In genomic region chr9:35604578-35605335, GRCh38 we compare ENCODE assay signal across 8 cellular contexts.
DNase-seq lines count a peak whose midpoint lies in the region; ATAC-seq lines count a peak whose summit lies in the region.

A gene with protein sequence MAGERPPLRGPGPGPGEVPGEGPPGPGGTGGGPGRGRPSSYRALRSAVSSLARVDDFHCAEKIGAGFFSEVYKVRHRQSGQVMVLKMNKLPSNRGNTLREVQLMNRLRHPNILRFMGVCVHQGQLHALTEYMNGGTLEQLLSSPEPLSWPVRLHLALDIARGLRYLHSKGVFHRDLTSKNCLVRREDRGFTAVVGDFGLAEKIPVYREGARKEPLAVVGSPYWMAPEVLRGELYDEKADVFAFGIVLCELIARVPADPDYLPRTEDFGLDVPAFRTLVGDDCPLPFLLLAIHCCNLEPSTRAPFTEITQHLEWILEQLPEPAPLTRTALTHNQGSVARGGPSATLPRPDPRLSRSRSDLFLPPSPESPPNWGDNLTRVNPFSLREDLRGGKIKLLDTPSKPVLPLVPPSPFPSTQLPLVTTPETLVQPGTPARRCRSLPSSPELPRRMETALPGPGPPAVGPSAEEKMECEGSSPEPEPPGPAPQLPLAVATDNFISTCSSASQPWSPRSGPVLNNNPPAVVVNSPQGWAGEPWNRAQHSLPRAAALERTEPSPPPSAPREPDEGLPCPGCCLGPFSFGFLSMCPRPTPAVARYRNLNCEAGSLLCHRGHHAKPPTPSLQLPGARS (plus strand): TSS chr9:35605262. CDS start chr9:35605620, 358 bp downstream.

- H3K27me3 ChIP-seq in layer of hippocampus (ENCODE audit: control insufficient read depth, insufficient read depth, low read length): no peaks in the 10 kb centered on the region

- DNase-seq in NCI-H82 (lab: John Stamatoyannopoulos, UW): peak; percentile 77
- no peak for DNase-seq in NCI-H82 treated with DMSO at 0.1 percent for 48 hours (lab: John Stamatoyannopoulos, UW; ENCODE audit: unreplicated experiment)
- DNase-seq in NCI-H2196 treated with DMSO at 0.1 percent for 48 hours (lab: John Stamatoyannopoulos, UW; ENCODE audit: unreplicated experiment): peak; percentile 80
- peak; percentile 80 to 85 for DNase-seq in activated CD4-positive, alpha-beta T cell treated with anti-CD3 and anti-CD28 coated beads for 4 hours
- DNase-seq in stimulated activated CD4-positive, alpha-beta T cell treated with anti-CD3 and anti-CD28 coated beads, Interleukin-1b, Interleukin-23, amount 100 ng/mL, for 1 hour (ENCODE audit: low read depth in 2 of 2): peak; percentile 58 to 75

- peak within 1 kb of the TSS; percentile 96 for H3K27ac ChIP-seq in cingulate gyrus (ENCODE audit: low read depth, low read length)
- H3K27ac ChIP-seq in layer of hippocampus (ENCODE audit: low read depth, low read length): peak within 1 kb of the TSS; percentile 93

- ATAC-seq in HG03025 (IDR thresholded peaks at IDR 0.05; ENCODE audit: low FRiP score, unreplicated experiment): peak; percentile 45
